ENCODE assay signal across 8 cellular contexts in genomic region chr22:39349506-39349966, GRCh38. TPM values are rescaled to one million over a fixed set of nuclear protein-coding genes. Genes with fewer than 3 reads are reported as not detected.
DNase-seq lines count a peak whose midpoint lies in the region; ATAC-seq and TF ChIP-seq lines count a peak whose summit lies in the region.

No MANE protein-coding gene starts in this region.

- H3K9me3 ChIP-seq in NT2/D1 (ENCODE audit: insufficient read depth, low read length) (no peaks in the 10 kb centered on the region), breast epithelium (no peaks in the 10 kb centered on the region)

- H3K79me2 ChIP-seq in ACC112 (ENCODE audit: control insufficient read depth, insufficient read depth, low read length, unreplicated experiment): no peaks in the 10 kb centered on the region

- H3K27me3 Mint-ChIP-seq in stimulated activated naive B cell treated with anti-CD40 and anti-IgM and Interleukin-4, amounts not matched to agents 10 μg/mL and 1 μg/mL and 100 μg/mL, for 72 hours: peaks cover 0 to 5% of the 10 kb centered on the region in 2 donors

- peak overlapping the region; percentile 61 for H3K9ac ChIP-seq in NT2/D1 (ENCODE audit: insufficient read length, low read depth)

- H3K4me1 ChIP-seq in ACC112 (ENCODE audit: control insufficient read depth, insufficient read depth, low read length, unreplicated experiment) (no peaks in the 10 kb centered on the region), NT2/D1 (ENCODE audit: insufficient read depth, insufficient read length) (peaks cover 9% of the 10 kb centered on the region), breast epithelium (peaks cover 6 to 22% of the 10 kb centered on the region in 2 donors)

- H3K36me3 Mint-ChIP-seq in stimulated activated naive B cell treated with anti-CD40 and anti-IgM and Interleukin-4, amounts not matched to agents 10 μg/mL and 1 μg/mL and 100 μg/mL, for 72 hours: no peaks in the 10 kb centered on the region

- H3K27ac Mint-ChIP-seq in stimulated activated naive B cell treated with anti-CD40 and anti-IgM and Interleukin-4, amounts not matched to agents 10 μg/mL and 1 μg/mL and 100 μg/mL, for 72 hours: peak overlapping the region; percentile 87

- H3K27me3 ChIP-seq in ACC112 (ENCODE audit: insufficient read depth, low read length) (no peaks in the 10 kb centered on the region), NT2/D1 (ENCODE audit: insufficient read depth, insufficient read length) (no peaks in the 10 kb centered on the region), breast epithelium (no peaks in the 10 kb centered on the region)

- no peak for TF ChIP-seq POLR2A in breast epithelium (IDR thresholded peaks at IDR 0.05)

- DNase-seq in NT2/D1 (ENCODE audit: low read depth, low spot score): no peak
- no peak for DNase-seq in breast epithelium (ENCODE audit: low spot score in 2 of 2)
- DNase-seq in islet precursor cell: peak; percentile 65
- peak; percentile 19 for DNase-seq in stimulated activated naive B cell treated with anti-CD40 and anti-IgM and Interleukin-4, amounts not matched to agents 10 μg/mL and 1 μg/mL and 100 μg/mL, for 72 hours
- DNase-seq in H4 (ENCODE audit: low spot score): no peak
- no peak for DNase-seq in activated effector memory CD4-positive, alpha-beta T cell treated with Interleukin-2 at 50 U/mL for 16 hours

- H3K27ac ChIP-seq in ACC112 (ENCODE audit: low read depth, low read length) (no peak overlapping the region), breast epithelium (peak overlapping the region; percentile 69 to 91)

- H2AFZ ChIP-seq in ACC112 (ENCODE audit: low read length, unreplicated experiment): no peak overlapping the region

- H3K36me3 ChIP-seq in ACC112 (ENCODE audit: insufficient read depth, low read length): no peaks in the 10 kb centered on the region
- H3K36me3 ChIP-seq in NT2/D1 (ENCODE audit: insufficient read depth, insufficient read length, low read length): no peaks in the 10 kb centered on the region
- no peaks in the 10 kb centered on the region for H3K36me3 ChIP-seq in breast epithelium

- TF ChIP-seq CTCF in breast epithelium (IDR thresholded peaks at IDR 0.05): no peak

- peak; percentile 20 to 22 for ATAC-seq in stimulated activated naive B cell treated with anti-CD40 and anti-IgM and Interleukin-4, amounts not matched to agents 10 μg/mL and 1 μg/mL and 100 μg/mL, for 72 hours (replicated peaks)

- peaks cover 23 to 34% of the 10 kb centered on the region in 2 donors for H3K4me1 Mint-ChIP-seq in stimulated activated naive B cell treated with anti-CD40 and anti-IgM and Interleukin-4, amounts not matched to agents 10 μg/mL and 1 μg/mL and 100 μg/mL, for 72 hours

- intact Hi-C loops in breast epithelium (cut with DNase I; ENCODE audit: low total_unique reads): no loop called here

- peak overlapping the region; percentile 88 to 91 for H3K4me3 Mint-ChIP-seq in stimulated activated naive B cell treated with anti-CD40 and anti-IgM and Interleukin-4, amounts not matched to agents 10 μg/mL and 1 μg/mL and 100 μg/mL, for 72 hours

- H3K4me3 ChIP-seq in ACC112 (ENCODE audit: low read depth, low read length): peak overlapping the region; percentile 69
- peak overlapping the region; percentile 53 for H3K4me3 ChIP-seq in GM08714 (ENCODE audit: low read length)
- peak overlapping the region; percentile 71 for H3K4me3 ChIP-seq in NT2/D1 (ENCODE audit: insufficient read length, low read depth)
- H3K4me3 ChIP-seq in breast epithelium: peak overlapping the region; percentile 54 to 99 (median 81)

- H3K9me3 Mint-ChIP-seq in stimulated activated naive B cell treated with anti-CD40 and anti-IgM and Interleukin-4, amounts not matched to agents 10 μg/mL and 1 μg/mL and 100 μg/mL, for 72 hours: no peaks in the 10 kb centered on the region

RNA-seq across cellular contexts. Expression of gene SYNGR1, which starts 0.3 kb away (rescaled TPM):
- total RNA-seq in breast epithelium: 10 to 100 TPM in 2 of 3 donors, 1 to 10 TPM in 1; 6.9 to 22.3 (median 20.5) TPM
- total RNA-seq in H4 (2014; rRNA removed; shearing (Covaris generic)): 19.9 and 23.0 TPM in 2 replicates

RNA-seq across cellular contexts. Expression of gene RPL3, which starts 30.1 kb away (rescaled TPM):
- total RNA-seq in breast epithelium: 1,000 to 10,000 TPM; 1,827 to 3,262 (median 2,633) TPM
- 2,177 and 2,312 TPM in 2 replicates for total RNA-seq in H4 (2014; rRNA removed; shearing (Covaris generic))

RNA-seq across cellular contexts. Expression of gene TAB1, which starts 50.0 kb away (rescaled TPM):
- 10 to 100 TPM; 15.4 to 17.9 (median 16.0) TPM for total RNA-seq in breast epithelium
- total RNA-seq in H4 (2014; rRNA removed; shearing (Covaris generic)): 8.6 and 17.1 TPM in 2 replicates

Comparison
In these comparisons a context has a peak if more than half of its experiments do, and no peak if none do; other contexts are left out.
1. DNase-seq: peak in islet precursor cell (single experiment) and stimulated activated naive B cell treated with anti-CD40 and anti-IgM and Interleukin-4, amounts not matched to agents 10 μg/mL and 1 μg/mL and 100 μg/mL, for 72 hours (single experiment); none in NT2/D1 (single experiment), breast epithelium (0 of 2), H4 (single experiment) and activated effector memory CD4-positive, alpha-beta T cell treated with Interleukin-2 at 50 U/mL for 16 hours (single experiment).
2. Peak in every context shown above with its lines, with median percentiles within 50 percentile points of each other: H3K4me3 ChIP-seq.